Comparison of ENCODE assay signal across 2 cellular contexts in the genomic region with DNA sequence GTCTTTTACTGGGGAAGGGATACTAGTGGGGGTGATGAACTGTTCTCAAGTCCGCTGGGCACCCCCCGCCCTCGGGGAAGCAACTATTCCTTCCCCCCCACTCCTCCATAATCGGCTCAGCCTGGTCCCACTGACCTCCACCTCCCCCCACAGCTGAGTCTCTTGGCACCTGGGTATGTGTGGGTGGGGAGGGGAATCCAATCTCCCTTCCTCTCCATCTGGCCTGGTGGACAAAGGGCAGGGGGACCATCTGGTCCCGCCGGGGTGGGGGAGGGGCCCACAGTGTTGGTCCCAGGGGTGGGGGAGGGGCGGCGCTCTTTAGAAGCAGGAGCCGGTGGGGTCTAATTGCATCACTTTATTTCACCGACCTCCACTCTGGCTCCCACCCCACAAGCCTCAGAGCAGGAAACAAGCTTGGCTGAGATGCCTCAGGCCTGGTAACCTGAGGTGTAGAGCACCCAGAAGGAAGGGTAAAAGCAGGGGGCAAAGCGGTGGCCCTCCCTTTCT.
TF ChIP-seq lines count a peak whose summit lies in the region.

No MANE protein-coding gene starts in this region.

TF ChIP-seq in A549, 52 proteins besides CTCF, POLR2A, EP300 and RAD21:
- TF ChIP-seq CHD2 (IDR thresholded peaks at IDR 0.05; ENCODE audit: low read length, partially characterized antibody) (no peak), MAZ (IDR thresholded peaks at IDR 0.05; ENCODE audit: borderline replicate concordance, low read depth, low read length) (no peak), ELK1 (IDR thresholded peaks at IDR 0.05; ENCODE audit: low read depth, low read length) (no peak), CBX2 (IDR thresholded peaks at IDR 0.05; ENCODE audit: borderline replicate concordance, low read depth) (no peak), MAFK (IDR thresholded peaks at IDR 0.05; ENCODE audit: partially characterized antibody) (no peak), JUNB (IDR thresholded peaks at IDR 0.05) (no peak), HDAC2 (IDR thresholded peaks at IDR 0.05) (no peak), EHMT2 (IDR thresholded peaks at IDR 0.05; ENCODE audit: low read depth) (no peak)

TF ChIP-seq in HCT116, 20 proteins besides CTCF, POLR2A, EP300 and RAD21:
- TF ChIP-seq TCF7L2 (IDR thresholded peaks at IDR 0.05; ENCODE audit: borderline replicate concordance, extremely low read depth, insufficient read depth, insufficient read length) (no peak), ZFX (IDR thresholded peaks at IDR 0.05) (no peak), CEBPB (IDR thresholded peaks at IDR 0.05; ENCODE audit: low read depth) (no peak), MAX (IDR thresholded peaks at IDR 0.05) (no peak), EGR1 (IDR thresholded peaks at IDR 0.05; ENCODE audit: low read depth) (no peak), POLR2AphosphoS5 (IDR thresholded peaks at IDR 0.05; ENCODE audit: low read depth, low read length) (no peak), REST (IDR thresholded peaks at IDR 0.05; ENCODE audit: low read depth) (no peak)
